In the genomic region with DNA sequence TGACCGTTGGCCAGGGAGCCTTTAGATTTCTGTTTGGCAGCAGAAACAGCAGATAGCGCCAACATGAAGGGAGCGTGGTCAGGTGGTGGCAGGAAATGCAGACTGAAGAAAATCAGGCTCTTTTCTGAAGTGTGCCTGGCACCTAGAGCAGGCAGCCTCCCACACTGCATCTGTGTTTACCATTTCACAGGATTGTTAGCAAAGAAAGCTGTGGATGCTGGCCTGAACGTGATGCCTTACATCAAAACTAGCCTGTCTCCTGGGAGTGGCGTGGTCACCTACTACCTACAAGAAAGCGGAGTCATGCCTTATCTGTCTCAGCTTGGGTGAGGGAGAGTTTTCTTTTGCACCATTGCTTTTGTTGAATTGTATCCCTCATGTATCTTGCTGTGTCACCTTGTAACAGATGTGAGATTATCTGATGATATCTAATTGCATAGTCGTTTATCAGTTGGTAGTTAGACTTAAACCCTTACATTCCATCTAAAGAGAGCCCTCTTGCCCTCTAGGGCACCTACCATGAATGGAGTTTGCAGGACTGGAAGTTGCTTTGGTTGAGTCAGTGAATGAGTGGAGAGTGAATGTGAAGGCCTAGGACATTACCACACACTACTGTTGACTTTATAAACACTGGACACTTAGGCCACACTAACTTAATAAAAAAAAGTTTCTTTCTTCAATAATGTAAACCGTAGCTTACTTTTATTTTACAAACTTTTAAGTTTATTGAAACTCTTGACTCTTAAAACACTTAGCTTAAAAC, we compare ENCODE assay signal across 10 cellular contexts. TPM values are rescaled to one million over a fixed set of nuclear protein-coding genes. Genes with fewer than 3 reads are reported as not detected.
A peak's percentile ranks its signal among the peaks of the same experiment; 100 is the strongest.
DNase-seq lines count a peak whose midpoint lies in the region; ATAC-seq, FAIRE-seq and TF ChIP-seq lines count a peak whose summit lies in the region.
"Had no signal": no experiment of that assay in that cellular context is flagged by ENCODE, and none has a peak within 500 bp of the region (broad histone marks: within the 10 kb centered on the region; RNA-seq: fewer than 3 reads in every experiment).

No MANE protein-coding gene starts in this region.

- H2AFZ ChIP-seq in Loucy (ENCODE audit: low read length) = peak overlapping the region; percentile 83

- no peak for FAIRE-seq in A549 (lab: Jason Lieb, UNC)

- peak overlapping the region; percentile 60 for H3K9ac ChIP-seq in Loucy (ENCODE audit: low read depth, low read length, poor library complexity, severe bottlenecking)

- ATAC-seq in A549 = 0 out of 6 replicates have a peak, but pooled peaks of 1 of the 2 experiments have one; percentile 32
- peak; percentile 44 for ATAC-seq in lung (ENCODE audit: insufficient read depth, low FRiP score)
- ATAC-seq in GM21723 (IDR thresholded peaks at IDR 0.05; ENCODE audit: unreplicated experiment) = no peak
- ATAC-seq: activated T-helper 17 cell treated with anti-CD3 and anti-CD28 coated beads, Interleukin-2, amount 50 U/mL, for 72 hours had no signal

- H3K9me3 ChIP-seq in A549 (no peaks in the 10 kb centered on the region), Loucy (ENCODE audit: insufficient read depth, low read depth, low read length) (no peaks in the 10 kb centered on the region), lung (ENCODE audit: control insufficient read depth in 2 of 2, insufficient read depth in 1 of 2, low read length in 1 of 2) (no peaks in the 10 kb centered on the region)

- TF ChIP-seq RAD21 in A549 (conservative IDR thresholded peaks at IDR 0.05 in 1 of 2, IDR thresholded peaks at IDR 0.05 in 1 of 2) = no peak

- peaks cover 12% of the 10 kb centered on the region; the same call in 1 of the 2 replicates for H3K36me3 ChIP-seq in Loucy (ENCODE audit: insufficient read depth, low read length)
- peaks cover 20 to 24% of the 10 kb centered on the region in 2 donors for H3K36me3 ChIP-seq in lung (ENCODE audit: control insufficient read depth in 2 of 2, insufficient read depth in 2 of 2, low read length in 2 of 2)

- CTCF ChIA-PET in A549 (lab: Yijun Ruan, JAX) = interaction anchor here (0.7 to 15.8 kb wide), 8 partner anchors 11 to 160 kb away, joined by 3 to 159 read pairs (median 3); a partner anchor contains a TSS

- no peak for TF ChIP-seq EP300 in A549 (IDR thresholded peaks at IDR 0.05)

- no peaks in the 10 kb centered on the region for H4K20me1 ChIP-seq in Loucy (ENCODE audit: insufficient read depth, low read length, poor library complexity, severe bottlenecking)

- TF ChIP-seq POLR2A in A549 (IDR thresholded peaks at IDR 0.05; ENCODE audit: low read length) = no peak

- H3K4me3 ChIP-seq in A549 (no peak overlapping the region), Loucy (ENCODE audit: low read length, poor library complexity, severe bottlenecking) (peak overlapping the region; percentile 66), cardiac fibroblast (replicated peaks in 1 of 2; ENCODE audit: low read depth in 2 of 2, low read length in 2 of 2) (no peak overlapping the region), lung (no peak overlapping the region)

- H3K27ac ChIP-seq in A549 (peak overlapping the region; percentile 58 to 77; a peak in 5 of 6 replicates), lung (ENCODE audit: low read depth in 1 of 2, low read length in 1 of 2) (no peak overlapping the region)

- H3F3A ChIP-seq in Loucy (ENCODE audit: low read depth) = no peaks in the 10 kb centered on the region; the same call in 1 of the 2 replicates

- DNase-seq in A549 (ENCODE audit: low read depth in 1 of 2, low spot score in 1 of 2) = no peak
- DNase-seq in cardiac fibroblast (ENCODE audit: low read depth in 2 of 2) = peak; percentile 51 to 77
- no peak for DNase-seq in lung (ENCODE audit: low spot score)
- no peak for DNase-seq in NCI-H1417 (lab: John Stamatoyannopoulos, UW)
- no peak for DNase-seq in GM19240 (ENCODE audit: insufficient read length, low spot score)
- no peak for DNase-seq in GDM1 (lab: John Stamatoyannopoulos, UW)
- DNase-seq: NCI-H69 had no signal

- peak overlapping the region; percentile 65 for H3K4me2 ChIP-seq in A549
- peak overlapping the region; percentile 73 for H3K4me2 ChIP-seq in Loucy (ENCODE audit: low read depth, low read length, poor library complexity, severe bottlenecking)

- no peak for TF ChIP-seq CTCF in A549 (IDR thresholded peaks at IDR 0.05)
- peak; percentile 39 for TF ChIP-seq CTCF in Loucy (conservative IDR thresholded peaks at IDR 0.05; ENCODE audit: low read length)
- no peak for TF ChIP-seq CTCF in cardiac fibroblast (IDR thresholded peaks at IDR 0.05; ENCODE audit: low read depth, low read length)
- TF ChIP-seq CTCF in lung (IDR thresholded peaks at IDR 0.05; ENCODE audit: control extremely low read depth, extremely low read depth) = no peak

- POLR2A ChIA-PET in A549 (lab: Yijun Ruan, JAX) = no interaction called here

- no peaks in the 10 kb centered on the region for H3K9me2 ChIP-seq in Loucy (replicated peaks; ENCODE audit: low read depth, low read length)

- no peaks in the 10 kb centered on the region for H3K27me3 ChIP-seq in Loucy (ENCODE audit: insufficient read depth, low read length, poor library complexity, severe bottlenecking)
- no peaks in the 10 kb centered on the region for H3K27me3 ChIP-seq in lung (ENCODE audit: control insufficient read depth, insufficient read depth)

- H3K4me1 ChIP-seq in A549 (peaks cover 23% of the 10 kb centered on the region), Loucy (ENCODE audit: insufficient read depth, low read length, poor library complexity, severe bottlenecking) (peaks cover 21% of the 10 kb centered on the region), lung (ENCODE audit: control insufficient read depth in 2 of 2, insufficient read depth in 2 of 2, low read length in 2 of 2) (no peaks in the 10 kb centered on the region)

- WGBS in A549 (ENCODE audit: missing lambda C conversion rate) = 77% methylated on average over 8 of the region's 8 CpGs
- 71 to 79% methylated on average over 8 of the region's 8 CpGs for WGBS in lung, 2 donors

- H3K79me2 ChIP-seq in Loucy (ENCODE audit: insufficient read depth, low read length) = no peaks in the 10 kb centered on the region

TF ChIP-seq in A549, 52 proteins besides CTCF, POLR2A, EP300 and RAD21:
- TF ChIP-seq CHD2 (IDR thresholded peaks at IDR 0.05; ENCODE audit: low read length, partially characterized antibody) = no peak
- TF ChIP-seq MYC (IDR thresholded peaks at IDR 0.05; ENCODE audit: borderline replicate concordance, low read length) = no peak

RNA-seq across cellular contexts. Expression of a gene that starts 42.8 kb away (rescaled TPM):
- polyA plus RNA-seq in A549 (2011; rRNA removed) = 40.2 and 41.0 TPM in 2 replicates
- polyA plus RNA-seq in A549 (2012; cell fraction: cytosol; rRNA removed) = 13.9 and 16.1 TPM in 2 replicates
- polyA plus RNA-seq in A549 (2012; cell fraction: nucleus; rRNA removed) = 14.8 and 19.7 TPM in 2 replicates
- polyA plus RNA-seq in A549 (2017; fragmentation: RNase III; extraction: RNeasy Plus Mini Kit Qiagen cat#74134 plus additional on column Dnase treatment) = 30.4 to 33.4 TPM (median 32.2 TPM) in 3 replicates
- polyA minus RNA-seq in A549 (2011; rRNA and poly(A)+ RNA removed) = 30.8 and 38.3 TPM in 2 replicates
- total RNA-seq in lung = 10 to 100 TPM; 24.7 to 47.1 TPM
- polyA plus RNA-seq in lung = 10 to 100 TPM; 12.5 to 19.0 TPM

Comparison
In these comparisons a context has a peak if more than half of its experiments do, and no peak if none do; other contexts are left out.
1. DNase-seq: peak in cardiac fibroblast (2 of 2); none in A549 (0 of 2), lung (single experiment), NCI-H1417 (0 of 3), GM19240 (single experiment) and GDM1 (single experiment).
2. H3K27ac ChIP-seq: peak in A549 (2 of 2); none in lung (0 of 2).